In the genomic region with DNA sequence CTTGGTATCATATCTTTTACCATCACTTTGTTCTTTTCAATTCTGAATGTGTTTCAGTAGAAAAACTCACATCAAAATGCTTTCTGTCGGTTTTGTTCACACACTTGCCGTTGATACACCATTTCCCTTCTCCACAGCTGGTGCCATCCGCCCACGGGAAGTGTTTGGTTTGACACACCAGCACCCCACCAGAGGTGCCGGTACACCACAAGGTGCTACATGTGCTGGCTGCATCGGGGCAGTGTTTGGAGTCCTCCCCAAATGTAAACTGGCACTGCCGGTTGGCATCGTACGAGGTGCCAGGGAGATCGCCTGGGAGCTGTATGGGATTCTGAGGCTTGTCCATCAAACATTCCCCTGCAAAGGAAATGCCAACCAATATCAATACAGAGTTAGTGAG, we compare ENCODE assay signal across 11 cellular contexts. TPM values are rescaled to one million over a fixed set of nuclear protein-coding genes. Genes with fewer than 3 reads are reported as not detected.
DNase-seq lines count a peak whose midpoint lies in the region; ATAC-seq and TF ChIP-seq lines count a peak whose summit lies in the region.
"Had no signal": no experiment of that assay in that cellular context is flagged by ENCODE, and none has a peak within 500 bp of the region (broad histone marks: within the 10 kb centered on the region; RNA-seq: fewer than 3 reads in every experiment).

No MANE protein-coding gene starts in this region.

- no peak overlapping the region for H3K9ac ChIP-seq in SK-N-SH
- H3K9ac ChIP-seq: parathyroid adenoma had no signal

- peaks cover 42% of the 10 kb centered on the region for H3K27me3 Mint-ChIP-seq in activated CD4-positive, alpha-beta memory T cell treated with anti-CD3 and anti-CD28 coated beads, Interleukin-2, amount 10 ng/mL, durations not matched to agents 7 days and 5 days

- POLR2A ChIA-PET in SK-N-SH (lab: Yijun Ruan, JAX) = no interaction called here
- POLR2A ChIA-PET in activated CD4-positive, alpha-beta memory T cell treated with anti-CD3 and anti-CD28 coated beads, Interleukin-2, amount 10 ng/mL, durations not matched to agents 7 days and 5 days (lab: Charles Lee) = no interaction called here

- H3K4me3 ChIP-seq in SK-N-SH (ENCODE audit: low read depth in 2 of 2, low read length in 1 of 2) (peak overlapping the region in 1 of 2 experiments; percentile 11; a peak in 2 of 4 replicates), left ventricle myocardium inferior (peak overlapping the region; percentile 94)

- DNase-seq in SK-N-SH = no peak
- no peak for DNase-seq in activated CD4-positive, alpha-beta memory T cell treated with anti-CD3 and anti-CD28 coated beads, Interleukin-2, amount 10 ng/mL, durations not matched to agents 7 days and 5 days
- DNase-seq in left ventricle myocardium inferior = no peak
- peak; percentile 39 for DNase-seq in stimulated activated CD8-positive, alpha-beta memory T cell treated with anti-CD3 and anti-CD28 coated beads, Interleukin-4, amount 100 ng/mL, for 48 hours
- DNase-seq in activated effector memory CD4-positive, alpha-beta T cell treated with anti-CD3 and anti-CD28 coated beads, Interleukin-2, amount 50 U/mL, for 16 hours = no peak
- DNase-seq in NOMO-1 treated with dmso at 0.1 percent for 144 hours (lab: John Stamatoyannopoulos, UW; ENCODE audit: unreplicated experiment) = no peak
- DNase-seq: NCI-H1105 had no signal

- H4K20me1 ChIP-seq in SK-N-SH (ENCODE audit: insufficient read depth) = peaks cover 95% of the 10 kb centered on the region

- 88% methylated on average over 10 of the region's 10 CpGs for WGBS in SK-N-SH (ENCODE audit: low lambda C conversion rate)

- H3K27ac Mint-ChIP-seq in activated CD4-positive, alpha-beta memory T cell treated with anti-CD3 and anti-CD28 coated beads, Interleukin-2, amount 10 ng/mL, durations not matched to agents 7 days and 5 days = peak overlapping the region; percentile 30

- TF ChIP-seq RAD21 in SK-N-SH (IDR thresholded peaks at IDR 0.05; ENCODE audit: low read length) = no peak

- no peaks in the 10 kb centered on the region for H3K27me3 ChIP-seq in SK-N-SH (ENCODE audit: insufficient read depth)
- H3K27me3 ChIP-seq in left ventricle myocardium inferior (ENCODE audit: low read depth) = no peaks in the 10 kb centered on the region

- peaks cover 27% of the 10 kb centered on the region for H3K4me1 Mint-ChIP-seq in activated CD4-positive, alpha-beta memory T cell treated with anti-CD3 and anti-CD28 coated beads, Interleukin-2, amount 10 ng/mL, durations not matched to agents 7 days and 5 days

- H3K4me1 ChIP-seq in SK-N-SH (ENCODE audit: control insufficient read depth in 1 of 2, insufficient read depth in 2 of 2, low read depth in 1 of 2, low read length in 1 of 2) = peaks cover 29 to 33% of the 10 kb centered on the region in 2 experiments
- peaks cover 85% of the 10 kb centered on the region for H3K4me1 ChIP-seq in left ventricle myocardium inferior
- H3K4me1 ChIP-seq: parathyroid adenoma had no signal

- H3K36me3 ChIP-seq in SK-N-SH (replicated peaks in 1 of 2; ENCODE audit: control insufficient read depth in 1 of 2, insufficient read depth in 2 of 2, low read length in 1 of 2) = peaks cover 63 to 65% of the 10 kb centered on the region in 2 experiments
- peaks cover 70% of the 10 kb centered on the region for H3K36me3 ChIP-seq in left ventricle myocardium inferior

- H3K27ac ChIP-seq in SK-N-SH (ENCODE audit: low read depth in 2 of 2, low read length in 1 of 2) (peak overlapping the region in 1 of 2 experiments; percentile 78; a peak in 1 of 4 replicates), left ventricle myocardium inferior (replicated peaks) (peak overlapping the region; percentile 99)
- H3K27ac ChIP-seq: 22Rv1, parathyroid adenoma had no signal

- H3K4me2 ChIP-seq in SK-N-SH = peak overlapping the region; percentile 83

- peaks cover 4% of the 10 kb centered on the region for H3K36me3 Mint-ChIP-seq in activated CD4-positive, alpha-beta memory T cell treated with anti-CD3 and anti-CD28 coated beads, Interleukin-2, amount 10 ng/mL, durations not matched to agents 7 days and 5 days (ENCODE audit: low read depth)

- H3K9me3 ChIP-seq in SK-N-SH (no peaks in the 10 kb centered on the region), left ventricle myocardium inferior (replicated peaks) (no peaks in the 10 kb centered on the region)

- H2AFZ ChIP-seq in SK-N-SH (ENCODE audit: low read depth) = no peak overlapping the region
- H2AFZ ChIP-seq: parathyroid adenoma had no signal

- no peaks in the 10 kb centered on the region for H3K9me3 Mint-ChIP-seq in activated CD4-positive, alpha-beta memory T cell treated with anti-CD3 and anti-CD28 coated beads, Interleukin-2, amount 10 ng/mL, durations not matched to agents 7 days and 5 days

- intact Hi-C loops in left ventricle myocardium inferior (cut with micrococcal nuclease) = no loop called here

- ATAC-seq in SK-N-SH treated with all-trans-retinoic acid at 6 μM for 48 hours (no peak), GM19455 (IDR thresholded peaks at IDR 0.05; ENCODE audit: unreplicated experiment) (no peak)

- no peak for TF ChIP-seq EP300 in SK-N-SH (IDR thresholded peaks at IDR 0.05; ENCODE audit: borderline replicate concordance in 1 of 2, low read depth in 1 of 2, low read length in 1 of 2)

- CTCF ChIA-PET in SK-N-SH (lab: Yijun Ruan, JAX) = interaction anchor here (0.8 to 4.2 kb wide), 8 partner anchors 11 to 1905 kb away, joined by 3 to 19 read pairs (median 4); no protein-coding TSS in a partner anchor
- CTCF ChIA-PET in activated CD4-positive, alpha-beta memory T cell treated with anti-CD3 and anti-CD28 coated beads, Interleukin-2, amount 10 ng/mL, durations not matched to agents 7 days and 5 days (lab: Charles Lee) = no interaction called here

- H3K79me2 ChIP-seq in SK-N-SH (ENCODE audit: insufficient read depth) = peaks cover 46% of the 10 kb centered on the region
- H3K79me2 ChIP-seq: parathyroid adenoma had no signal

- TF ChIP-seq CTCF in SK-N-SH (IDR thresholded peaks at IDR 0.05) = no peak
- no peak for TF ChIP-seq CTCF in left ventricle myocardium inferior (IDR thresholded peaks at IDR 0.05; ENCODE audit: borderline replicate concordance)

- H3K9me2 ChIP-seq in SK-N-SH = no peaks in the 10 kb centered on the region

- H3K4me3 Mint-ChIP-seq in activated CD4-positive, alpha-beta memory T cell treated with anti-CD3 and anti-CD28 coated beads, Interleukin-2, amount 10 ng/mL, durations not matched to agents 7 days and 5 days = peak overlapping the region; percentile 28

- peaks cover 65% of the 10 kb centered on the region for H3F3A ChIP-seq in SK-N-SH (replicated peaks; ENCODE audit: insufficient read depth)

TF ChIP-seq in SK-N-SH, 30 proteins besides CTCF, POLR2A, EP300 and RAD21 (continues in another document):
- TF ChIP-seq FOXM1 (IDR thresholded peaks at IDR 0.05; ENCODE audit: low read depth) (no peak), MEF2A (IDR thresholded peaks at IDR 0.05; ENCODE audit: borderline replicate concordance, low read depth) (no peak), TEAD4 (IDR thresholded peaks at IDR 0.05; ENCODE audit: borderline replicate concordance, insufficient read depth) (no peak), EZH2phosphoT487 (IDR thresholded peaks at IDR 0.05; ENCODE audit: borderline replicate concordance, low read depth) (no peak)
- TF ChIP-seq, protein P1, sequence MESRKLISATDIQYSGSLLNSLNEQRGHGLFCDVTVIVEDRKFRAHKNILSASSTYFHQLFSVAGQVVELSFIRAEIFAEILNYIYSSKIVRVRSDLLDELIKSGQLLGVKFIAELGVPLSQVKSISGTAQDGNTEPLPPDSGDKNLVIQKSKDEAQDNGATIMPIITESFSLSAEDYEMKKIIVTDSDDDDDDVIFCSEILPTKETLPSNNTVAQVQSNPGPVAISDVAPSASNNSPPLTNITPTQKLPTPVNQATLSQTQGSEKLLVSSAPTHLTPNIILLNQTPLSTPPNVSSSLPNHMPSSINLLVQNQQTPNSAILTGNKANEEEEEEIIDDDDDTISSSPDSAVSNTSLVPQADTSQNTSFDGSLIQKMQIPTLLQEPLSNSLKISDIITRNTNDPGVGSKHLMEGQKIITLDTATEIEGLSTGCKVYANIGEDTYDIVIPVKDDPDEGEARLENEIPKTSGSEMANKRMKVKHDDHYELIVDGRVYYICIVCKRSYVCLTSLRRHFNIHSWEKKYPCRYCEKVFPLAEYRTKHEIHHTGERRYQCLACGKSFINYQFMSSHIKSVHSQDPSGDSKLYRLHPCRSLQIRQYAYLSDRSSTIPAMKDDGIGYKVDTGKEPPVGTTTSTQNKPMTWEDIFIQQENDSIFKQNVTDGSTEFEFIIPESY (IDR thresholded peaks at IDR 0.05; ENCODE audit: borderline replicate concordance, low read depth) = no peak

TF ChIP-seq in SK-N-SH treated with all-trans-retinoic acid at 6 μM for 48 hours, 23 proteins besides CTCF, POLR2A, EP300 and RAD21:
- TF ChIP-seq RARB (CRISPR knock-in tag; IDR thresholded peaks at IDR 0.05) = no peak
- TF ChIP-seq, protein P2, sequence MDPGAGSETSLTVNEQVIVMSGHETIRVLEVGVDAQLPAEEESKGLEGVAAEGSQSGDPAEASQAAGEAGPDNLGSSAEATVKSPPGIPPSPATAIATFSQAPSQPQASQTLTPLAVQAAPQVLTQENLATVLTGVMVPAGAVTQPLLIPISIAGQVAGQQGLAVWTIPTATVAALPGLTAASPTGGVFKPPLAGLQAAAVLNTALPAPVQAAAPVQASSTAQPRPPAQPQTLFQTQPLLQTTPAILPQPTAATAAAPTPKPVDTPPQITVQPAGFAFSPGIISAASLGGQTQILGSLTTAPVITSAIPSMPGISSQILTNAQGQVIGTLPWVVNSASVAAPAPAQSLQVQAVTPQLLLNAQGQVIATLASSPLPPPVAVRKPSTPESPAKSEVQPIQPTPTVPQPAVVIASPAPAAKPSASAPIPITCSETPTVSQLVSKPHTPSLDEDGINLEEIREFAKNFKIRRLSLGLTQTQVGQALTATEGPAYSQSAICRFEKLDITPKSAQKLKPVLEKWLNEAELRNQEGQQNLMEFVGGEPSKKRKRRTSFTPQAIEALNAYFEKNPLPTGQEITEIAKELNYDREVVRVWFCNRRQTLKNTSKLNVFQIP (CRISPR knock-in tag; IDR thresholded peaks at IDR 0.05; ENCODE audit: borderline replicate concordance, low read depth) = no peak
- no peak for TF ChIP-seq ZNF70 (CRISPR knock-in tag; IDR thresholded peaks at IDR 0.05)
- no peak for TF ChIP-seq ISL1 (CRISPR knock-in tag; IDR thresholded peaks at IDR 0.05)
- TF ChIP-seq TCF4 (CRISPR knock-in tag; IDR thresholded peaks at IDR 0.05; ENCODE audit: borderline replicate concordance) = no peak
- TF ChIP-seq PPARA (CRISPR knock-in tag; IDR thresholded peaks at IDR 0.05; ENCODE audit: borderline replicate concordance) = no peak
- no peak for TF ChIP-seq ZFP3 (CRISPR knock-in tag; IDR thresholded peaks at IDR 0.05)
- TF ChIP-seq ESRRG (CRISPR knock-in tag; IDR thresholded peaks at IDR 0.05) = no peak

RNA-seq across cellular contexts. Expression of a gene that starts 5.0 kb away (rescaled TPM):
- polyA plus RNA-seq in SK-N-SH (2012; rRNA removed) = 118 and 137 TPM in 2 replicates
- 69.8 and 75.6 TPM in 2 replicates for polyA plus RNA-seq in SK-N-SH (2012; cell fraction: cytosol; rRNA removed)
- polyA plus RNA-seq in SK-N-SH (2012; cell fraction: nucleus; rRNA removed) = 389 and 512 TPM in 2 replicates
- 1 to 10 TPM; 1.2 to 1.4 TPM for total RNA-seq in activated CD4-positive, alpha-beta memory T cell treated with anti-CD3 and anti-CD28 coated beads, Interleukin-2, amount 10 ng/mL, durations not matched to agents 7 days and 5 days
- total RNA-seq in left ventricle myocardium inferior = 56.7 TPM

Comparison
In these comparisons a context has a peak if more than half of its experiments do, and no peak if none do; other contexts are left out.
1. RNA of a gene that starts 5.0 kb away (total RNA-seq): 56.7 TPM in left ventricle myocardium inferior (single experiment); 1.2 to 1.4 TPM in activated CD4-positive, alpha-beta memory T cell treated with anti-CD3 and anti-CD28 coated beads, Interleukin-2, amount 10 ng/mL, durations not matched to agents 7 days and 5 days; every median in the first group is over 10 times any median in the second.